ENCODE assay signal across 19 cellular contexts in genomic region chr6:83314693-83315092, GRCh38.
A peak's percentile ranks its signal among the peaks of the same experiment; 100 is the strongest.
DNase-seq lines count a peak whose midpoint lies in the region; ATAC-seq and TF ChIP-seq lines count a peak whose summit lies in the region.
"Had no signal": no experiment of that assay in that cellular context is flagged by ENCODE, and none has a peak within 500 bp of the region (broad histone marks: within the 10 kb centered on the region; RNA-seq: fewer than 3 reads in every experiment).

No MANE protein-coding gene starts in this region.

- H3K27me3 ChIP-seq in osteoblast (ENCODE audit: insufficient read depth, low read length) = no peaks in the 10 kb centered on the region
- H3K27me3 ChIP-seq: BLaER1 had no signal

- H3K4me3 ChIP-seq in osteoblast (ENCODE audit: insufficient read depth, low read length) = no peak overlapping the region
- H3K4me3 ChIP-seq: BLaER1, GM23338 had no signal

- H3K79me2 ChIP-seq in osteoblast (ENCODE audit: insufficient read depth, low read length) = no peaks in the 10 kb centered on the region

- no peak overlapping the region for H3K27ac ChIP-seq in osteoblast (ENCODE audit: low read depth, low read length)
- H3K27ac ChIP-seq: 22Rv1, BLaER1, C4-2B had no signal

- H3K9me3 Mint-ChIP-seq in activated T-cell treated with anti-CD3 and anti-CD28 coated beads, Interleukin-2, amount 50 U/mL, for 72 hours = peaks cover 0 to 3% of the 10 kb centered on the region in 2 donors
- H3K9me3 Mint-ChIP-seq in immature natural killer cell = peaks cover 0 to 2% (median 0%) of the 10 kb centered on the region in 6 donors
- H3K9me3 Mint-ChIP-seq: CD8-positive, alpha-beta T cell; GM23338 had no signal

- no peak overlapping the region for H3K4me3 Mint-ChIP-seq in activated T-cell treated with anti-CD3 and anti-CD28 coated beads, Interleukin-2, amount 50 U/mL, for 72 hours
- H3K4me3 Mint-ChIP-seq in immature natural killer cell = peak overlapping the region in 3 of 5 donors; percentile 25 to 43 (median 28)
- H3K4me3 Mint-ChIP-seq: B cell; CD4-positive, CD25-positive, alpha-beta regulatory T cell; CD8-positive, alpha-beta T cell; GM23338; H9 had no signal

- no peak overlapping the region for H3K4me2 ChIP-seq in osteoblast (ENCODE audit: insufficient read depth, low read length)
- H3K4me2 ChIP-seq: BLaER1, GM23338 had no signal

- H3K4me1 ChIP-seq in osteoblast (ENCODE audit: insufficient read depth, low read length) = peaks cover 5% of the 10 kb centered on the region
- H3K4me1 ChIP-seq: BLaER1, Caco-2 had no signal

- peak; percentile 7 to 45 for ATAC-seq in activated T-cell treated with anti-CD3 and anti-CD28 coated beads, Interleukin-2, amount 50 U/mL, for 72 hours (replicated peaks in 1 of 2)
- ATAC-seq in GM18909 (IDR thresholded peaks at IDR 0.05; ENCODE audit: poor library complexity, unreplicated experiment) = no peak
- ATAC-seq: CD8-positive, alpha-beta T cell; GM23338; HCT116 had no signal

- no peaks in the 10 kb centered on the region for H3K4me1 Mint-ChIP-seq in activated T-cell treated with anti-CD3 and anti-CD28 coated beads, Interleukin-2, amount 50 U/mL, for 72 hours (ENCODE audit: low read depth)
- peaks cover 37 to 54% of the 10 kb centered on the region in 2 donors for H3K4me1 Mint-ChIP-seq in immature natural killer cell
- H3K4me1 Mint-ChIP-seq: B cell; CD4-positive, CD25-positive, alpha-beta regulatory T cell; GM23338; H9 had no signal

- H3K27me3 Mint-ChIP-seq in activated T-cell treated with anti-CD3 and anti-CD28 coated beads, Interleukin-2, amount 50 U/mL, for 72 hours (ENCODE audit: low read depth) = peaks cover 21% of the 10 kb centered on the region
- peaks cover 0 to 1% (median 0%) of the 10 kb centered on the region in 3 donors for H3K27me3 Mint-ChIP-seq in immature natural killer cell (ENCODE audit: low read depth in 3 of 3)
- H3K27me3 Mint-ChIP-seq: B cell; CD4-positive, CD25-positive, alpha-beta regulatory T cell had no signal

- TF ChIP-seq CTCF in osteoblast (IDR thresholded peaks at IDR 0.05; ENCODE audit: extremely low read depth, low read depth, low read length) = no peak

- no peak overlapping the region for H2AFZ ChIP-seq in osteoblast (ENCODE audit: low read length)
- H2AFZ ChIP-seq: GM23338 had no signal

- H3K36me3 Mint-ChIP-seq in activated T-cell treated with anti-CD3 and anti-CD28 coated beads, Interleukin-2, amount 50 U/mL, for 72 hours (ENCODE audit: insufficient read depth in 2 of 2) = no peaks in the 10 kb centered on the region
- H3K36me3 Mint-ChIP-seq in immature natural killer cell = peaks cover 0 to 4% (median 0%) of the 10 kb centered on the region in 3 donors
- H3K36me3 Mint-ChIP-seq: CD4-positive, CD25-positive, alpha-beta regulatory T cell; CD8-positive, alpha-beta T cell had no signal

- H3K27ac Mint-ChIP-seq in activated T-cell treated with anti-CD3 and anti-CD28 coated beads, Interleukin-2, amount 50 U/mL, for 72 hours = no peak overlapping the region
- no peak overlapping the region for H3K27ac Mint-ChIP-seq in immature natural killer cell
- H3K27ac Mint-ChIP-seq: B cell; CD4-positive, CD25-positive, alpha-beta regulatory T cell; CD8-positive, alpha-beta T cell; GM23338; H9 had no signal

- no peaks in the 10 kb centered on the region for H4K20me1 ChIP-seq in osteoblast (ENCODE audit: insufficient read depth, low read length)
- H4K20me1 ChIP-seq: BLaER1 had no signal

- DNase-seq in activated T-cell treated with anti-CD3 and anti-CD28 coated beads, Interleukin-2, amount 50 U/mL, for 72 hours = no peak
- no peak for DNase-seq in activated T-cell treated with anti-CD3 and anti-CD28 coated beads for 4 hours
- DNase-seq in immature natural killer cell = no peak
- DNase-seq in osteoblast (ENCODE audit: insufficient read length, low spot score, missing footprints) = peak; percentile 49
- DNase-seq in NCI-H146 treated with DMSO at 0.1 percent for 48 hours (lab: John Stamatoyannopoulos, UW; ENCODE audit: unreplicated experiment) = no peak
- DNase-seq in NCI-H774 (lab: John Stamatoyannopoulos, UW) = no peak
- DNase-seq: Caco-2; CD4-positive, CD25-positive, alpha-beta regulatory T cell; CD8-positive, alpha-beta T cell; DMS153; DND-41; H9 had no signal

- no peaks in the 10 kb centered on the region for H3K9me3 ChIP-seq in osteoblast (ENCODE audit: low read depth, low read length)
- H3K9me3 ChIP-seq: BLaER1, Caco-2 had no signal

- no peaks in the 10 kb centered on the region for H3K36me3 ChIP-seq in osteoblast (ENCODE audit: insufficient read depth, low read length)
- H3K36me3 ChIP-seq: BLaER1 had no signal

Comparison
In these comparisons a context has a peak if more than half of its experiments do, and no peak if none do; other contexts are left out.
1. H3K4me3 Mint-ChIP-seq: peak in immature natural killer cell (3 of 5); none in activated T-cell treated with anti-CD3 and anti-CD28 coated beads, Interleukin-2, amount 50 U/mL, for 72 hours (0 of 2).